In the genomic region with DNA sequence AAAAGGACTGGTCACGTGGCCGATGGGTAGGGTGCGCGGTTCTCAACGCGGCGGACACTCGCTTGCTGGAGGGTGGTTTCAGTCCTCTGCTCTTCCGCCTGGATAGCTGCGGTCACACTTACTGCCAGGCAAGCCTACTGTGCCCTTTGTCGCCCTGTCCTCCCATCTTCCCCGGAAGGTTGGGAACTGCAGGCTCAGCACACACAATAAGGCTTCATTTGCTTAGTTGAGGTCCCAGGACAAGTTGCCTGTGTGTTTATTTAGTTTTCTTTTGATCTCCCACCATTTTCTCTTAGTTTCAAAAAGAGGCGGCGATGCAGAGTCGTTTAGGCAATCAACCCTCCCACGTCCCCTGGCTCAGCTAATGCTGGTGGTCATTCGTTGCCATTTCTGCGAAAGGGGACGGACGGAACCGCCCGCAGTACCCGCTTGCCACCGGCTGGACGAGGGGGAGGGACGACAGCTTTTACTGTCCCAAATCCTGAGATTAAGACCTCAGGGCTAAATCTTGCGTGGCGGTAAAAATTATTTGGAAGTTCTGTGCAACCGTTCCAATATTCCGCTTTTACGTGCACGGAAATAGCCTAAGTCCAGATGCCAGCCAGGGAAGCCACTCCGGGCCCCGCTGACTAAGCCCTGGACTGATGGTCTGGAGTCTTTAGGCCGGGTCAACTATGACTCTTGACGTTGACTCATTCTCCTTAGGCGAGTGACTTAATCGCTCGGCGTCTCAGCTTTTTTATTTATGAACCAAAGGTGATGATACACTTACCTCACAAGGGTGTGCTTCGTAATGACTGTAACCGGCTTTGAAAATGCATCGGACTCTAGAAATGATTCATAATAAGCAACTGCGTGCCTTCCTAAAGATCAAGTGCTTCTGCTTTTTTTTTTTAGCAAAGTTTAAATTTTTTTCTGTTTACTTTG, we compare ENCODE assay signal across 8 cellular contexts.
DNase-seq lines count a peak whose midpoint lies in the region; ATAC-seq and TF ChIP-seq lines count a peak whose summit lies in the region.

No MANE protein-coding gene starts in this region.

- TF ChIP-seq CTCF in VCaP (conservative IDR thresholded peaks at IDR 0.05) = no peak; the same call in 1 of the 2 replicates

- peak overlapping the region; percentile 86 for H3K9ac ChIP-seq in ES-I3 (ENCODE audit: low read depth, low read length)

- in situ Hi-C loops in T47D (cut with HindIII; ENCODE audit: low pct_unique_long_range_greater_than_20kb, low sequenced_read_pairs) = no loop called here

- peak; percentile 48 for ATAC-seq in GM21723 (IDR thresholded peaks at IDR 0.05; ENCODE audit: unreplicated experiment)

- peak overlapping the region; percentile 90 for H3K27ac ChIP-seq in VCaP

- DNase-seq in T47D (ENCODE audit: low read depth in 1 of 2, low spot score in 1 of 2) = peak; percentile 13 to 67
- peak; percentile 77 for DNase-seq in islet precursor cell
- peak; percentile 9 to 20 for DNase-seq in stimulated activated CD4-positive, alpha-beta T cell treated with anti-CD3 and anti-CD28 coated beads, Interleukin-15, amount 100 ng/mL, for 1 hour (ENCODE audit: low read depth in 1 of 2, low spot score in 1 of 2)
- DNase-seq in medulla oblongata (ENCODE audit: extremely low spot score) = no peak

- TF ChIP-seq EP300 in Ishikawa (IDR thresholded peaks at IDR 0.05; ENCODE audit: borderline replicate concordance) = no peak

- no peaks in the 10 kb centered on the region; the same call in 1 of the 2 replicates for H3K4me1 ChIP-seq in ES-I3 (ENCODE audit: insufficient read depth, low read length)

- H3K9me3 ChIP-seq in ES-I3 (ENCODE audit: control insufficient read depth, insufficient read depth, low read length) = peaks cover 10% of the 10 kb centered on the region

- H3K36me3 ChIP-seq in ES-I3 (ENCODE audit: insufficient read depth, low read length) = peaks cover 5% of the 10 kb centered on the region; the same call in 1 of the 2 replicates

- no peak for TF ChIP-seq RAD21 in Ishikawa (IDR thresholded peaks at IDR 0.05; ENCODE audit: low read depth)

TF ChIP-seq in Ishikawa, 13 proteins besides CTCF, POLR2A, EP300 and RAD21:
- TF ChIP-seq CEBPB (IDR thresholded peaks at IDR 0.05) = no peak
- TF ChIP-seq NFIC (IDR thresholded peaks at IDR 0.05) = no peak; the same call in 1 of the 2 replicates
- peak; percentile 34; the same call in 1 of the 2 replicates for TF ChIP-seq CREB1 (IDR thresholded peaks at IDR 0.05; ENCODE audit: low read depth)
- peak; percentile 13 for TF ChIP-seq TAF1 (IDR thresholded peaks at IDR 0.05; ENCODE audit: low read depth)
- no peak for TF ChIP-seq EGR1 (IDR thresholded peaks at IDR 0.05)
- TF ChIP-seq TEAD4 (IDR thresholded peaks at IDR 0.05) = no peak
- no peak for TF ChIP-seq TCF12 (IDR thresholded peaks at IDR 0.05; ENCODE audit: low read depth)
- no peak for TF ChIP-seq ZBTB7A (IDR thresholded peaks at IDR 0.05; ENCODE audit: low read depth)
- TF ChIP-seq FOXM1 (IDR thresholded peaks at IDR 0.05; ENCODE audit: borderline replicate concordance, low read depth) = no peak
- TF ChIP-seq, protein P1, sequence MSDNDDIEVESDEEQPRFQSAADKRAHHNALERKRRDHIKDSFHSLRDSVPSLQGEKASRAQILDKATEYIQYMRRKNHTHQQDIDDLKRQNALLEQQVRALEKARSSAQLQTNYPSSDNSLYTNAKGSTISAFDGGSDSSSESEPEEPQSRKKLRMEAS (IDR thresholded peaks at IDR 0.05) = peak; percentile 63; the same call in 1 of the 2 replicates
- TF ChIP-seq, protein P2, sequence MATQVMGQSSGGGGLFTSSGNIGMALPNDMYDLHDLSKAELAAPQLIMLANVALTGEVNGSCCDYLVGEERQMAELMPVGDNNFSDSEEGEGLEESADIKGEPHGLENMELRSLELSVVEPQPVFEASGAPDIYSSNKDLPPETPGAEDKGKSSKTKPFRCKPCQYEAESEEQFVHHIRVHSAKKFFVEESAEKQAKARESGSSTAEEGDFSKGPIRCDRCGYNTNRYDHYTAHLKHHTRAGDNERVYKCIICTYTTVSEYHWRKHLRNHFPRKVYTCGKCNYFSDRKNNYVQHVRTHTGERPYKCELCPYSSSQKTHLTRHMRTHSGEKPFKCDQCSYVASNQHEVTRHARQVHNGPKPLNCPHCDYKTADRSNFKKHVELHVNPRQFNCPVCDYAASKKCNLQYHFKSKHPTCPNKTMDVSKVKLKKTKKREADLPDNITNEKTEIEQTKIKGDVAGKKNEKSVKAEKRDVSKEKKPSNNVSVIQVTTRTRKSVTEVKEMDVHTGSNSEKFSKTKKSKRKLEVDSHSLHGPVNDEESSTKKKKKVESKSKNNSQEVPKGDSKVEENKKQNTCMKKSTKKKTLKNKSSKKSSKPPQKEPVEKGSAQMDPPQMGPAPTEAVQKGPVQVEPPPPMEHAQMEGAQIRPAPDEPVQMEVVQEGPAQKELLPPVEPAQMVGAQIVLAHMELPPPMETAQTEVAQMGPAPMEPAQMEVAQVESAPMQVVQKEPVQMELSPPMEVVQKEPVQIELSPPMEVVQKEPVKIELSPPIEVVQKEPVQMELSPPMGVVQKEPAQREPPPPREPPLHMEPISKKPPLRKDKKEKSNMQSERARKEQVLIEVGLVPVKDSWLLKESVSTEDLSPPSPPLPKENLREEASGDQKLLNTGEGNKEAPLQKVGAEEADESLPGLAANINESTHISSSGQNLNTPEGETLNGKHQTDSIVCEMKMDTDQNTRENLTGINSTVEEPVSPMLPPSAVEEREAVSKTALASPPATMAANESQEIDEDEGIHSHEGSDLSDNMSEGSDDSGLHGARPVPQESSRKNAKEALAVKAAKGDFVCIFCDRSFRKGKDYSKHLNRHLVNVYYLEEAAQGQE (IDR thresholded peaks at IDR 0.05; ENCODE audit: low read depth) = no peak
- TF ChIP-seq YY1 (IDR thresholded peaks at IDR 0.05; ENCODE audit: low read depth) = no peak
- TF ChIP-seq, protein P3, sequence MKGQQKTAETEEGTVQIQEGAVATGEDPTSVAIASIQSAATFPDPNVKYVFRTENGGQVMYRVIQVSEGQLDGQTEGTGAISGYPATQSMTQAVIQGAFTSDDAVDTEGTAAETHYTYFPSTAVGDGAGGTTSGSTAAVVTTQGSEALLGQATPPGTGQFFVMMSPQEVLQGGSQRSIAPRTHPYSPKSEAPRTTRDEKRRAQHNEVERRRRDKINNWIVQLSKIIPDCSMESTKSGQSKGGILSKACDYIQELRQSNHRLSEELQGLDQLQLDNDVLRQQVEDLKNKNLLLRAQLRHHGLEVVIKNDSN (IDR thresholded peaks at IDR 0.05) = no peak
TF ChIP-seq in Ishikawa: peak in this region for 3.
